Comparison of ENCODE assay signal across 1 cellular context in genomic region chr17:4944163-4944553, GRCh38.
TF ChIP-seq lines count a peak whose summit lies in the region.

No MANE protein-coding gene starts in this region.

TF ChIP-seq in GM12878, 131 proteins besides CTCF, POLR2A, EP300 and RAD21 (continued from another document):
- TF ChIP-seq BCLAF1 (IDR thresholded peaks at IDR 0.05) (no peak), STAT1 (conservative IDR thresholded peaks at IDR 0.05) (no peak), RBBP5 (conservative IDR thresholded peaks at IDR 0.05) (no peak), SMAD1 (IDR thresholded peaks at IDR 0.05; ENCODE audit: low read depth, partially characterized antibody) (peak; percentile 63), RUNX3 (IDR thresholded peaks at IDR 0.05; ENCODE audit: low read length) (no peak), USF1 (IDR thresholded peaks at IDR 0.05; ENCODE audit: borderline replicate concordance, extremely low read length, insufficient read depth, low read depth, low read length) (no peak), CREM (IDR thresholded peaks at IDR 0.05; ENCODE audit: low read depth) (no peak), ZSCAN29 (IDR thresholded peaks at IDR 0.05) (no peak)
